Comparison of ENCODE assay signal across 8 cellular contexts in genomic region chr5:139774980-139775654, GRCh38. TPM values are rescaled to one million over a fixed set of nuclear protein-coding genes. Genes with fewer than 3 reads are reported as not detected.
A peak's percentile ranks its signal among the peaks of the same experiment; 100 is the strongest.
DNase-seq lines count a peak whose midpoint lies in the region; ATAC-seq, FAIRE-seq and TF ChIP-seq lines count a peak whose summit lies in the region.

No MANE protein-coding gene starts in this region.

- H3K36me3 Mint-ChIP-seq in activated CD4-positive, alpha-beta memory T cell treated with anti-CD3 and anti-CD28 coated beads, Interleukin-2, amount 10 ng/mL, durations not matched to agents 7 days and 5 days (ENCODE audit: low read depth) = no peaks in the 10 kb centered on the region
- no peaks in the 10 kb centered on the region for H3K36me3 Mint-ChIP-seq in mesothelial cell of epicardium

- peak; percentile 88 for TF ChIP-seq CTCF in mesothelial cell of epicardium (IDR thresholded peaks at IDR 0.05; ENCODE audit: unreplicated experiment)

- peaks cover 8% of the 10 kb centered on the region for H3K4me1 Mint-ChIP-seq in activated CD4-positive, alpha-beta memory T cell treated with anti-CD3 and anti-CD28 coated beads, Interleukin-2, amount 10 ng/mL, durations not matched to agents 7 days and 5 days
- peaks cover 3% of the 10 kb centered on the region for H3K4me1 Mint-ChIP-seq in mesothelial cell of epicardium

- DNase-seq in GM12892 (ENCODE audit: insufficient read length) (peak; percentile 89), NCI-H69 (lab: John Stamatoyannopoulos, UW) (peak; percentile 78), mesothelial cell of epicardium (ENCODE audit: low spot score in 2 of 2, unreplicated experiment in 2 of 2) (peak; percentile 66 to 91), NCI-H2081 treated with DMSO at 0.1 percent for 48 hours (lab: John Stamatoyannopoulos, UW) (no peak)
- DNase-seq in activated CD4-positive, alpha-beta memory T cell treated with anti-CD3 and anti-CD28 coated beads, Interleukin-2, amount 10 ng/mL, durations not matched to agents 7 days and 5 days = peak; percentile 76
- peak; percentile 69 for DNase-seq in effector CD8-positive, alpha-beta T cell (lab: John Stamatoyannopoulos, UW)
- DNase-seq in stimulated activated CD8-positive, alpha-beta memory T cell treated with anti-CD3 and anti-CD28 coated beads, Interleukin-7, amount 100 ng/mL, for 1 hour (ENCODE audit: low read depth in 2 of 2) = peak; percentile 64 to 67

- H3K27me3 Mint-ChIP-seq in activated CD4-positive, alpha-beta memory T cell treated with anti-CD3 and anti-CD28 coated beads, Interleukin-2, amount 10 ng/mL, durations not matched to agents 7 days and 5 days = peaks cover 34% of the 10 kb centered on the region
- H3K27me3 Mint-ChIP-seq in mesothelial cell of epicardium (ENCODE audit: low read depth) = peaks cover 24% of the 10 kb centered on the region

- POLR2A ChIA-PET in activated CD4-positive, alpha-beta memory T cell treated with anti-CD3 and anti-CD28 coated beads, Interleukin-2, amount 10 ng/mL, durations not matched to agents 7 days and 5 days (lab: Charles Lee) = interaction anchor here (0.6 to 0.9 kb wide), 2 partner anchors 12 to 1850 kb away, joined by 3 read pairs; no protein-coding TSS in a partner anchor

- CTCF ChIA-PET in activated CD4-positive, alpha-beta memory T cell treated with anti-CD3 and anti-CD28 coated beads, Interleukin-2, amount 10 ng/mL, durations not matched to agents 7 days and 5 days (lab: Charles Lee) = interaction anchor here (0.6 to 6.0 kb wide), 28 partner anchors 8 to 399 kb away, joined by 3 to 59 read pairs (median 5); partner anchors contain the start of gene CYSTM1

- peak; percentile 90 for FAIRE-seq in GM12892 (lab: Jason Lieb, UNC)

- no peak overlapping the region for H3K4me3 Mint-ChIP-seq in activated CD4-positive, alpha-beta memory T cell treated with anti-CD3 and anti-CD28 coated beads, Interleukin-2, amount 10 ng/mL, durations not matched to agents 7 days and 5 days
- H3K4me3 Mint-ChIP-seq in mesothelial cell of epicardium = no peak overlapping the region

- H3K27ac Mint-ChIP-seq in activated CD4-positive, alpha-beta memory T cell treated with anti-CD3 and anti-CD28 coated beads, Interleukin-2, amount 10 ng/mL, durations not matched to agents 7 days and 5 days = no peak overlapping the region
- no peak overlapping the region for H3K27ac Mint-ChIP-seq in mesothelial cell of epicardium

- ATAC-seq in HG02885 (IDR thresholded peaks at IDR 0.05; ENCODE audit: poor library complexity, unreplicated experiment) = peak; percentile 86

- TF ChIP-seq POLR2A in GM12892 (IDR thresholded peaks at IDR 0.05; ENCODE audit: low read depth, low read length) = no peak

- H3K9me3 Mint-ChIP-seq in activated CD4-positive, alpha-beta memory T cell treated with anti-CD3 and anti-CD28 coated beads, Interleukin-2, amount 10 ng/mL, durations not matched to agents 7 days and 5 days = no peaks in the 10 kb centered on the region
- no peaks in the 10 kb centered on the region for H3K9me3 Mint-ChIP-seq in mesothelial cell of epicardium

RNA-seq across cellular contexts. Expression of gene PSD2, which starts 20.5 kb away (rescaled TPM):
- polyA plus RNA-seq in GM12892 (2012; ENCODE audit: missing spikeins) = not detected
- total RNA-seq in activated CD4-positive, alpha-beta memory T cell treated with anti-CD3 and anti-CD28 coated beads, Interleukin-2, amount 10 ng/mL, durations not matched to agents 7 days and 5 days = not detected
- 0.78 to 0.95 TPM (median 0.86 TPM) in 3 replicates for total RNA-seq in mesothelial cell of epicardium
